8 cellular contexts compared by ENCODE assay signal in genomic region chr19:47024502-47024901, GRCh38. TPM values are rescaled to one million over a fixed set of nuclear protein-coding genes. Genes with fewer than 3 reads are reported as not detected.
"Had no signal": no experiment of that assay in that cellular context is flagged by ENCODE, and none has a peak within 500 bp of the region (broad histone marks: within the 10 kb centered on the region; RNA-seq: fewer than 3 reads in every experiment).

No MANE protein-coding gene starts in this region.

- DNase-seq: GM23248, GOT3, H7, KBM-7 had no signal

- H3K4me2 ChIP-seq: KMS-11 had no signal

- H3K27ac ChIP-seq: GM23248, KMS-11 had no signal

- H3K9me3 ChIP-seq: HAP-1 had no signal

- H3K4me3 ChIP-seq: GM23248, HAP-1 had no signal

- H3K9ac ChIP-seq: GM23248, KMS-11 had no signal

- H2AFZ ChIP-seq: GM23248 had no signal

- H3K36me3 ChIP-seq: HAP-1 had no signal

- ATAC-seq: HCT116 had no signal

RNA-seq across cellular contexts. Expression of gene NPAS1, which starts 4.9 kb away (rescaled TPM):
- total RNA-seq: HT-29 had no signal
